Comparison of ENCODE assay signal across 19 cellular contexts in the genomic region with DNA sequence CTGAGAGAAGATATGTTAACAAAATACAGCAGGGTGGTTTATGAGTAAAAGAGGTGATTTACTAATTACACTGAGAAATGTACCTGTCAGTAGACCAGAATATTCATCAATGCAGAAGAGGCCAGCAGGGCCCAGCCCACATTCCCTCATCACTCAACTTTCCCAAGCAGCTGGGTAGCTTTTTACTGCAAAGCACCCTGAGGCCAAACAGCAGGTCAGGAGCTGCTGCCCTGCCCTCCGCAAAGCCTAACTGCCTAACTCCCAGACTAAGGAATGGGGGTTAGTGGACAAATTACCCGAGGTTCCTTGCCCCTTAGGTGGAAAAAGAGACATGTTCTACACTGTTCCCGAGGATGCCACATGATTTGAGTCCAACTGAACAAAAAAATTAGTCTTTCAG.
DNase-seq lines count a peak whose midpoint lies in the region; ATAC-seq and TF ChIP-seq lines count a peak whose summit lies in the region.
"Had no signal": no experiment of that assay in that cellular context is flagged by ENCODE, and none has a peak within 500 bp of the region (broad histone marks: within the 10 kb centered on the region; RNA-seq: fewer than 3 reads in every experiment).

No MANE protein-coding gene starts in this region.

- H3K36me3 ChIP-seq in ectodermal cell (ENCODE audit: control insufficient read depth, insufficient read depth, low read length) = no peaks in the 10 kb centered on the region
- H3K36me3 ChIP-seq in neutrophil = no peaks in the 10 kb centered on the region
- H3K36me3 ChIP-seq: vagina had no signal

- H3K4me3 ChIP-seq in ectodermal cell (ENCODE audit: insufficient read depth, low read depth, low read length) (no peak overlapping the region), neutrophil (ENCODE audit: low read depth in 1 of 2, low read length in 1 of 2) (no peak overlapping the region)
- H3K4me3 ChIP-seq: heart right ventricle, psoas muscle, vagina had no signal

- H3K4me1 ChIP-seq in ectodermal cell (ENCODE audit: control insufficient read depth, insufficient read depth, low read length) (peaks cover 4% of the 10 kb centered on the region), neutrophil (ENCODE audit: control insufficient read depth in 1 of 2, insufficient read depth in 1 of 2, low read depth in 1 of 2, low read length in 1 of 2) (peaks cover 10 to 31% of the 10 kb centered on the region in 2 experiments)

- no peak overlapping the region for H3K4me3 Mint-ChIP-seq in CD14-positive monocyte
- H3K4me3 Mint-ChIP-seq: activated CD4-positive, alpha-beta T cell treated with anti-CD3 and anti-CD28 coated beads, Interleukin-2, amount 10 ng/mL, durations not matched to agents 7 days and 5 days; stimulated activated naive CD8-positive, alpha-beta T cell treated with anti-CD3 and anti-CD28 coated beads, Interleukin-15, amount 100 ng/mL, for 72 hours had no signal

- TF ChIP-seq CTCF in CD14-positive monocyte (IDR thresholded peaks at IDR 0.05) (no peak), neutrophil (IDR thresholded peaks at IDR 0.05) (no peak)

- ATAC-seq in HG03025 (IDR thresholded peaks at IDR 0.05; ENCODE audit: low FRiP score, unreplicated experiment) (no peak), GM21717 (IDR thresholded peaks at IDR 0.05; ENCODE audit: unreplicated experiment) (no peak)
- ATAC-seq: SK-N-SH treated with all-trans-retinoic acid at 6 μM for 48 hours; stimulated activated naive CD8-positive, alpha-beta T cell treated with anti-CD3 and anti-CD28 coated beads, Interleukin-15, amount 100 ng/mL, for 72 hours had no signal

- no peak for DNase-seq in CD14-positive monocyte (ENCODE audit: low spot score)
- peak; percentile 35 for DNase-seq in M059J (ENCODE audit: low read depth)
- DNase-seq in NCI-H2227 (lab: John Stamatoyannopoulos, UW; ENCODE audit: unreplicated experiment) = no peak
- no peak for DNase-seq in hepatic stellate cell (ENCODE audit: low spot score)
- DNase-seq: activated CD4-positive, alpha-beta T cell treated with anti-CD3 and anti-CD28 coated beads, Interleukin-2, amount 10 ng/mL, durations not matched to agents 7 days and 5 days; activated naive CD4-positive, alpha-beta T cell treated with anti-CD3 and anti-CD28 coated beads, Interleukin-2, amount 50 U/mL, for 16 hours; heart right ventricle; left cardiac atrium; MV-4-11; NCI-H2029 treated with DMSO at 0.1 percent for 48 hours; NCI-H524; psoas muscle; stimulated activated naive CD8-positive, alpha-beta T cell treated with anti-CD3 and anti-CD28 coated beads, Interleukin-15, amount 100 ng/mL, for 72 hours had no signal

- H3K4me1 Mint-ChIP-seq in CD14-positive monocyte = peaks cover 49% of the 10 kb centered on the region

- no peaks in the 10 kb centered on the region for H3K27me3 ChIP-seq in ectodermal cell (ENCODE audit: control insufficient read depth, insufficient read depth, low read length, poor library complexity, severe bottlenecking)
- H3K27me3 ChIP-seq in neutrophil = no peaks in the 10 kb centered on the region
- H3K27me3 ChIP-seq: heart right ventricle, vagina had no signal

- H3K9me3 Mint-ChIP-seq in CD14-positive monocyte = peaks cover 3 to 9% (median 6%) of the 10 kb centered on the region in 7 donors

- H3K36me3 Mint-ChIP-seq in CD14-positive monocyte = peaks cover 18 to 30% of the 10 kb centered on the region in 2 donors

- H3K27ac ChIP-seq in ectodermal cell (ENCODE audit: insufficient read depth, low read depth, low read length, poor library complexity, severe bottlenecking) (peak overlapping the region; percentile 67), neutrophil (peak overlapping the region; percentile 69)
- H3K27ac ChIP-seq: psoas muscle, vagina had no signal

- intact Hi-C loops in CD14-positive monocyte (cut with micrococcal nuclease) = no loop called here

- WGBS in ectodermal cell, 2 experiments = 61 to 66% methylated on average over 3 of the region's 3 CpGs

- H3K9me3 ChIP-seq in ectodermal cell (ENCODE audit: control insufficient read depth, low read length) (no peaks in the 10 kb centered on the region), neutrophil (no peaks in the 10 kb centered on the region)
- H3K9me3 ChIP-seq: vagina had no signal

- no peaks in the 10 kb centered on the region for H3K27me3 Mint-ChIP-seq in CD14-positive monocyte (ENCODE audit: low read depth in 3 of 3)
- H3K27me3 Mint-ChIP-seq: activated CD4-positive, alpha-beta T cell treated with anti-CD3 and anti-CD28 coated beads, Interleukin-2, amount 10 ng/mL, durations not matched to agents 7 days and 5 days; stimulated activated naive CD8-positive, alpha-beta T cell treated with anti-CD3 and anti-CD28 coated beads, Interleukin-15, amount 100 ng/mL, for 72 hours had no signal

- H3K27ac Mint-ChIP-seq in CD14-positive monocyte = peak overlapping the region in 4 of 7 donors; percentile 7 to 71 (median 24)
- H3K27ac Mint-ChIP-seq: activated CD4-positive, alpha-beta T cell treated with anti-CD3 and anti-CD28 coated beads, Interleukin-2, amount 10 ng/mL, durations not matched to agents 7 days and 5 days; stimulated activated naive CD8-positive, alpha-beta T cell treated with anti-CD3 and anti-CD28 coated beads, Interleukin-15, amount 100 ng/mL, for 72 hours had no signal
